Comparison of ENCODE assay signal across 8 cellular contexts in genomic region chr1:232635778-232636356, GRCh38. TPM values are rescaled to one million over a fixed set of nuclear protein-coding genes. Genes with fewer than 3 reads are reported as not detected.
A peak's percentile ranks its signal among the peaks of the same experiment; 100 is the strongest.
DNase-seq lines count a peak whose midpoint lies in the region; ATAC-seq, FAIRE-seq and TF ChIP-seq lines count a peak whose summit lies in the region.

No MANE protein-coding gene starts in this region.

- H3K79me2 ChIP-seq in H1 (ENCODE audit: control insufficient read depth in 1 of 2, insufficient read depth in 2 of 2, low read length in 2 of 2): no peaks in the 10 kb centered on the region

- no peaks in the 10 kb centered on the region for H3K23me2 ChIP-seq in H1 (ENCODE audit: low read depth, low read length)

- no peak overlapping the region for H4K8ac ChIP-seq in H1 (ENCODE audit: extremely low read depth, insufficient read depth, low read length)

- 23% methylated on average over 3 of the region's 3 CpGs; no CpG with 5 or more reads in 1 of the 2 experiments for WGBS in H1 (ENCODE audit: extremely low coverage in 1 of 2, insufficient coverage in 1 of 2, insufficient read length in 1 of 2, insufficient replicate concordance in 2 of 2, low coverage in 1 of 2, low lambda C conversion rate in 2 of 2, missing lambda C conversion rate in 1 of 2), 2 experiments

- H3K9me3 ChIP-seq in H1 (ENCODE audit: insufficient read depth in 2 of 2, low read depth in 1 of 2, low read length in 1 of 2): no peaks in the 10 kb centered on the region

- no peak overlapping the region for H3K23ac ChIP-seq in H1 (ENCODE audit: insufficient read length)

- peak; percentile 72 for FAIRE-seq in G401.6 (lab: Jason Lieb, UNC)
- peak; percentile 92 for FAIRE-seq in RCC 7860 (lab: Jason Lieb, UNC)
- FAIRE-seq in H1 (lab: Jason Lieb, UNC): no peak

- no peak overlapping the region for H3K9ac ChIP-seq in H1 (replicated peaks in 1 of 4; ENCODE audit: extremely low read depth in 1 of 4, low read depth in 3 of 4, low read length in 3 of 4)

- H3K27ac ChIP-seq in H1 (ENCODE audit: low read depth, low read length): no peak overlapping the region

- no peak overlapping the region for H3K4me3 ChIP-seq in H1 (ENCODE audit: extremely low read depth in 1 of 4, insufficient read depth in 2 of 4, low read depth in 3 of 4, low read length in 4 of 4)

- no peak overlapping the region for H3K4ac ChIP-seq in H1 (replicated peaks; ENCODE audit: insufficient read length, low read depth, low read length)

- peak; percentile 63 to 74 for TF ChIP-seq RAD21 in H1 (IDR thresholded peaks at IDR 0.05 in 1 of 2, conservative IDR thresholded peaks at IDR 0.05 in 1 of 2; ENCODE audit: low read depth in 2 of 2, low read length in 2 of 2)

- H4K91ac ChIP-seq in H1 (replicated peaks; ENCODE audit: insufficient read length, low read length): no peak overlapping the region

- no peaks in the 10 kb centered on the region for H3K79me1 ChIP-seq in H1 (ENCODE audit: low read depth, low read length)

- ATAC-seq in GM21723 (IDR thresholded peaks at IDR 0.05; ENCODE audit: unreplicated experiment): peak; percentile 79

- H2BK15ac ChIP-seq in H1 (ENCODE audit: low read length): no peak overlapping the region

- no peak overlapping the region for H2BK12ac ChIP-seq in H1 (ENCODE audit: low read depth, low read length)

- no peaks in the 10 kb centered on the region for H4K20me1 ChIP-seq in H1 (replicated peaks in 1 of 2; ENCODE audit: control insufficient read depth in 1 of 2, insufficient read depth in 2 of 2, low read length in 2 of 2)

- H3K14ac ChIP-seq in H1 (ENCODE audit: insufficient read length): no peak overlapping the region

- H3K56ac ChIP-seq in H1 (replicated peaks; ENCODE audit: insufficient read length, low read depth, low read length): no peak overlapping the region

- DNase-seq in Kasumi-1 (lab: John Stamatoyannopoulos, UW): peak; percentile 77 to 89
- DNase-seq in RCC 7860 (ENCODE audit: low spot score): peak; percentile 64
- no peak for DNase-seq in H1 (ENCODE audit: low read depth in 1 of 2, low spot score in 2 of 2)
- DNase-seq in myocyte (ENCODE audit: low read depth): peak; percentile 48
- DNase-seq in occipital lobe (lab: John Stamatoyannopoulos, UW): no peak
- no peak for DNase-seq in activated T-cell treated with anti-CD3 and anti-CD28 coated beads for 4 hours

- POLR2A ChIA-PET in H1 (lab: Charles Lee; ENCODE audit: partially characterized antibody): no interaction called here

- TF ChIP-seq CTCF in H1 (IDR thresholded peaks at IDR 0.05; ENCODE audit: control extremely low read depth in 1 of 3, insufficient read depth in 1 of 3, low read depth in 1 of 3, low read length in 3 of 3): peak in 2 of 3 experiments; percentile 38 to 63; a peak in 2 of 4 replicates

- H4K5ac ChIP-seq in H1 (ENCODE audit: insufficient read length, low read depth, low read length): no peak overlapping the region

- H2BK120ac ChIP-seq in H1 (replicated peaks; ENCODE audit: low read depth, low read length): no peak overlapping the region

- no peak overlapping the region for H2AFZ ChIP-seq in H1 (ENCODE audit: low read length)

- H3K36me3 ChIP-seq in H1 (ENCODE audit: control insufficient read depth in 2 of 4, insufficient read depth in 4 of 4, low read length in 3 of 4): no peaks in the 10 kb centered on the region

- H2BK5ac ChIP-seq in H1 (ENCODE audit: low read depth, low read length): no peak overlapping the region

- H2BK20ac ChIP-seq in H1 (ENCODE audit: low read length): no peak overlapping the region

- CTCF ChIA-PET in H1 (lab: Charles Lee; ENCODE audit: partially characterized antibody): interaction anchor here (0.8 to 1.9 kb wide), 5 partner anchors 11 to 209 kb away, joined by 3 to 9 read pairs (median 4); no protein-coding TSS in a partner anchor

- no peak overlapping the region for H3K18ac ChIP-seq in H1 (ENCODE audit: extremely low read depth, low read length)

- H2AK5ac ChIP-seq in H1 (ENCODE audit: low read depth, low read length): no peak overlapping the region

- no peak for TF ChIP-seq POLR2A in H1 (IDR thresholded peaks at IDR 0.05; ENCODE audit: control extremely low read depth in 1 of 2, low read depth in 2 of 2, low read length in 2 of 2)

- H3K4me2 ChIP-seq in H1 (ENCODE audit: insufficient read depth in 1 of 2, low read depth in 2 of 2, low read length in 2 of 2): no peak overlapping the region

- TF ChIP-seq EP300 in H1 (IDR thresholded peaks at IDR 0.05; ENCODE audit: borderline replicate concordance in 1 of 2, low read depth in 2 of 2, low read length in 2 of 2): no peak

- no peaks in the 10 kb centered on the region for H3K4me1 ChIP-seq in H1 (replicated peaks in 1 of 4; ENCODE audit: control insufficient read depth in 3 of 4, insufficient read depth in 4 of 4, low read length in 3 of 4)

- peaks cover 0 to 9% (median 3%) of the 10 kb centered on the region in 4 experiments; a peak in 5 of 7 replicates for H3K27me3 ChIP-seq in H1 (replicated peaks in 1 of 4; ENCODE audit: control insufficient read depth in 3 of 4, extremely low read depth in 1 of 4, insufficient read depth in 3 of 4, low read length in 3 of 4)

TF ChIP-seq in H1, 55 proteins besides CTCF, POLR2A, EP300 and RAD21:
- no peak for TF ChIP-seq CHD2 (IDR thresholded peaks at IDR 0.05; ENCODE audit: low read length)
- TF ChIP-seq NANOG (IDR thresholded peaks at IDR 0.05; ENCODE audit: insufficient read depth, low read depth, low read length, poor library complexity, severe bottlenecking): no peak
- no peak for TF ChIP-seq FOSL1 (IDR thresholded peaks at IDR 0.05; ENCODE audit: insufficient read depth, low read depth, low read length)
- no peak for TF ChIP-seq NRF1 (IDR thresholded peaks at IDR 0.05; ENCODE audit: low read depth, low read length)
- TF ChIP-seq CEBPB (IDR thresholded peaks at IDR 0.05; ENCODE audit: low read depth, low read length): no peak
- TF ChIP-seq KDM4A (IDR thresholded peaks at IDR 0.05; ENCODE audit: low read depth, low read length, severe bottlenecking): no peak
- no peak for TF ChIP-seq ASH2L (IDR thresholded peaks at IDR 0.05; ENCODE audit: low read length)
- no peak for TF ChIP-seq POLR2AphosphoS5 (IDR thresholded peaks at IDR 0.05; ENCODE audit: low read depth, low read length)
- no peak for TF ChIP-seq CHD1 (IDR thresholded peaks at IDR 0.05; ENCODE audit: low read depth, low read length)
- no peak for TF ChIP-seq CBX8 (IDR thresholded peaks at IDR 0.05; ENCODE audit: borderline replicate concordance, low read depth, low read length)
- no peak for TF ChIP-seq RXRA (IDR thresholded peaks at IDR 0.05; ENCODE audit: insufficient read depth, low read depth, low read length)
- TF ChIP-seq, protein P1, sequence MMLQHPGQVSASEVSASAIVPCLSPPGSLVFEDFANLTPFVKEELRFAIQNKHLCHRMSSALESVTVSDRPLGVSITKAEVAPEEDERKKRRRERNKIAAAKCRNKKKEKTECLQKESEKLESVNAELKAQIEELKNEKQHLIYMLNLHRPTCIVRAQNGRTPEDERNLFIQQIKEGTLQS (IDR thresholded peaks at IDR 0.05; ENCODE audit: insufficient read depth, low read depth, low read length): no peak
- no peak for TF ChIP-seq JUN (IDR thresholded peaks at IDR 0.05; ENCODE audit: low read depth, low read length)
- TF ChIP-seq KDM5A (IDR thresholded peaks at IDR 0.05; ENCODE audit: low read length): no peak
- TF ChIP-seq CTBP2 (IDR thresholded peaks at IDR 0.05; ENCODE audit: borderline replicate concordance, insufficient read depth, insufficient read length, low read length): no peak
- TF ChIP-seq, protein P2, sequence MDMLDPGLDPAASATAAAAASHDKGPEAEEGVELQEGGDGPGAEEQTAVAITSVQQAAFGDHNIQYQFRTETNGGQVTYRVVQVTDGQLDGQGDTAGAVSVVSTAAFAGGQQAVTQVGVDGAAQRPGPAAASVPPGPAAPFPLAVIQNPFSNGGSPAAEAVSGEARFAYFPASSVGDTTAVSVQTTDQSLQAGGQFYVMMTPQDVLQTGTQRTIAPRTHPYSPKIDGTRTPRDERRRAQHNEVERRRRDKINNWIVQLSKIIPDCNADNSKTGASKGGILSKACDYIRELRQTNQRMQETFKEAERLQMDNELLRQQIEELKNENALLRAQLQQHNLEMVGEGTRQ (IDR thresholded peaks at IDR 0.05; ENCODE audit: low read length): no peak
- TF ChIP-seq SIRT6 (IDR thresholded peaks at IDR 0.05; ENCODE audit: low read length): no peak
- TF ChIP-seq PHF8 (conservative IDR thresholded peaks at IDR 0.05; ENCODE audit: low read depth, low read length): no peak
- no peak for TF ChIP-seq RNF2 (IDR thresholded peaks at IDR 0.05; ENCODE audit: borderline replicate concordance, low read depth, low read length, missing control alignments, poor library complexity, severe bottlenecking)
- TF ChIP-seq YY1 (IDR thresholded peaks at IDR 0.05; ENCODE audit: low read depth, low read length): no peak

RNA-seq across cellular contexts. Expression of gene SIPA1L2, which starts 5.9 kb away (rescaled TPM):
- 12.0 and 13.2 TPM in 2 replicates for total RNA-seq in H1 (2021; fragmentation: NEBNext Ultra II Directional; extraction: Animal tissue kit (Norgen Biotek cat#: 25700))
- polyA plus RNA-seq in H1 (2011; rRNA removed): 7.7 and 11.5 TPM in 2 replicates
- polyA plus RNA-seq in H1 (2011; cell fraction: cytosol; rRNA removed): 9.8 TPM
- 19.7 TPM for polyA plus RNA-seq in H1 (2011; cell fraction: nucleus; rRNA removed)
- polyA plus RNA-seq in H1 (2012, experiment 1 of 2): 7.1 to 9.0 TPM (median 7.9 TPM) in 4 replicates
- polyA plus RNA-seq in H1 (2012, experiment 2 of 2): 0.62 TPM
- 4.2 TPM for polyA plus RNA-seq in H1 (2013, experiment 1 of 2)
- 4.0 TPM for polyA plus RNA-seq in H1 (2013, experiment 2 of 2)
- polyA minus RNA-seq in H1 (2011; rRNA and poly(A)+ RNA removed): 13.6 and 18.9 TPM in 2 replicates
- 9.7 TPM for polyA minus RNA-seq in H1 (2011; cell fraction: cytosol; rRNA and poly(A)+ RNA removed)
- polyA minus RNA-seq in H1 (2011; cell fraction: nucleus; rRNA and poly(A)+ RNA removed): 29.5 TPM
- total RNA-seq in myocyte: 7.0 and 12.4 TPM in 2 replicates
- polyA plus RNA-seq in myocyte (2012): 6.0 TPM
- total RNA-seq in occipital lobe: 36.7 TPM

Comparison
In these comparisons a context has a peak if more than half of its experiments do, and no peak if none do; other contexts are left out.
1. DNase-seq: peak in Kasumi-1 (2 of 2), RCC 7860 (single experiment) and myocyte (single experiment); none in H1 (0 of 2), occipital lobe (single experiment) and activated T-cell treated with anti-CD3 and anti-CD28 coated beads for 4 hours (single experiment).